ENCODE assay signal across 10 cellular contexts in genomic region chr9:113380869-113381378, GRCh38.
A peak's percentile ranks its signal among the peaks of the same experiment; 100 is the strongest.
DNase-seq lines count a peak whose midpoint lies in the region; ATAC-seq and FAIRE-seq lines count a peak whose summit lies in the region.
"Had no signal": no experiment of that assay in that cellular context is flagged by ENCODE, and none has a peak within 500 bp of the region (broad histone marks: within the 10 kb centered on the region; RNA-seq: fewer than 3 reads in every experiment).

No MANE protein-coding gene starts in this region.

- peak overlapping the region; percentile 68 for H3K27ac Mint-ChIP-seq in memory B cell

- ATAC-seq in GM18502 (IDR thresholded peaks at IDR 0.05; ENCODE audit: poor library complexity, unreplicated experiment) (peak; percentile 65), GM21515 (IDR thresholded peaks at IDR 0.05; ENCODE audit: unreplicated experiment) (peak; percentile 43), HG03575 (IDR thresholded peaks at IDR 0.05; ENCODE audit: extremely low read depth, insufficient number of reproducible peaks, low FRiP score, unreplicated experiment) (peak; percentile 65), memory B cell (ENCODE audit: low read depth) (peak; percentile 50)

- no peaks in the 10 kb centered on the region for H3K9me3 Mint-ChIP-seq in memory B cell

- no peaks in the 10 kb centered on the region for H3K36me3 Mint-ChIP-seq in memory B cell

- H3K27me3 Mint-ChIP-seq in memory B cell, result no peaks in the 10 kb centered on the region

- peaks cover 12% of the 10 kb centered on the region for H3K4me1 Mint-ChIP-seq in memory B cell

- DNase-seq in memory B cell (ENCODE audit: low spot score in 2 of 2) (peak; percentile 28 to 46), NCI-H187 (lab: John Stamatoyannopoulos, UW) (no peak), RCC 7860 (ENCODE audit: low spot score) (no peak), HuH-7.5 (ENCODE audit: low spot score) (no peak), HCEC 1CT (no peak)
- DNase-seq: activated CD8-positive, alpha-beta memory T cell treated with anti-CD3 and anti-CD28 coated beads, Interleukin-2, amount 50 U/mL, for 4 hours; effector memory CD4-positive, alpha-beta T cell had no signal

- H3K4me3 Mint-ChIP-seq in memory B cell, result peak overlapping the region; percentile 28

- no peak for FAIRE-seq in RCC 7860 (lab: Jason Lieb, UNC)

Comparison
In these comparisons a context has a peak if more than half of its experiments do, and no peak if none do; other contexts are left out.
1. DNase-seq: peak in memory B cell (2 of 2); none in NCI-H187 (0 of 2), RCC 7860 (single experiment), HuH-7.5 (single experiment) and HCEC 1CT (single experiment).
2. Peak in every context shown above with its lines, with median percentiles within 50 percentile points of each other: ATAC-seq.